ENCODE assay signal across 1 cellular context in genomic region chrX:103469971-103470370, GRCh38. TPM values are rescaled to one million over a fixed set of nuclear protein-coding genes. Genes with fewer than 3 reads are reported as not detected.
"Had no signal": no experiment of that assay in that cellular context is flagged by ENCODE, and none has a peak within 500 bp of the region (broad histone marks: within the 10 kb centered on the region; RNA-seq: fewer than 3 reads in every experiment).

No MANE protein-coding gene starts in this region.

RNA-seq across cellular contexts. Expression of gene RAB40A, which starts 49.3 kb away (rescaled TPM):
- total RNA-seq: natural killer cell had no signal
